Comparison of ENCODE assay signal across 2 cellular contexts in the genomic region with DNA sequence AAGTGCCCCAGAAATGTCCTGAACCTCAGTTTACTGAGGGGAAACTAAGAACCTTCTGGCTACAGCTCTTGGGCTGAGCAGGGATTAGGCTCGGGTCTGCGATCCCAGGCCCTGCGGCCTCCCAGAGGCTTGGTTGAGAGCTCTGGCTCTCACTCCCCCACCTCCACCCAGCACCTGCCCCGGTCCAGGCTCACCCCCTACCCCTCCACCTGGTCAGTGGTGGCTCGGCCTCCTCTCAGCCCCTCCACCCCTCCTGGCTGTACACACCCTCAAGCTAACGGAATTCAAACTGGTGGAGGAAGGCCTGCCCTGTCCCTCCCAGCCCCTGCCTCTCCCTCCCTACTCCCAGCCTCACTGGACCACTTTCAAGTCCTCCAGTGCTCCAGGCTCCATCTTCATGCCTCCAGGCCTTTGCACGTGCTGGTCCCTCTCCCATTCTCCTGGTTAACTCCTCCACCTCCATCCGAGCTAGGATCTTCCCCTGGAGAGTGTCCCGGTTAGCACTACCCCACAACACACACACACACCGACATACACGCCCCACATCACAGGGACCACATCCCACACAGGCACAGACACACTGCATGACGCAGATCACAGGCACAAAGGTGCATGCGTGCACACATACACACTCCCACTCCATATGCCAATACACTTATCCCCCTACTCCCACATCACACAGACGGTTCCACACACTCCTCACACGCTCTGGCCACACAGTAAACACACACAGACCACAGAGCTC.
TF ChIP-seq lines count a peak whose summit lies in the region.

No MANE protein-coding gene starts in this region.

TF ChIP-seq in A549, 52 proteins besides CTCF, POLR2A, EP300 and RAD21 (continued from another document):
- TF ChIP-seq, protein P1, sequence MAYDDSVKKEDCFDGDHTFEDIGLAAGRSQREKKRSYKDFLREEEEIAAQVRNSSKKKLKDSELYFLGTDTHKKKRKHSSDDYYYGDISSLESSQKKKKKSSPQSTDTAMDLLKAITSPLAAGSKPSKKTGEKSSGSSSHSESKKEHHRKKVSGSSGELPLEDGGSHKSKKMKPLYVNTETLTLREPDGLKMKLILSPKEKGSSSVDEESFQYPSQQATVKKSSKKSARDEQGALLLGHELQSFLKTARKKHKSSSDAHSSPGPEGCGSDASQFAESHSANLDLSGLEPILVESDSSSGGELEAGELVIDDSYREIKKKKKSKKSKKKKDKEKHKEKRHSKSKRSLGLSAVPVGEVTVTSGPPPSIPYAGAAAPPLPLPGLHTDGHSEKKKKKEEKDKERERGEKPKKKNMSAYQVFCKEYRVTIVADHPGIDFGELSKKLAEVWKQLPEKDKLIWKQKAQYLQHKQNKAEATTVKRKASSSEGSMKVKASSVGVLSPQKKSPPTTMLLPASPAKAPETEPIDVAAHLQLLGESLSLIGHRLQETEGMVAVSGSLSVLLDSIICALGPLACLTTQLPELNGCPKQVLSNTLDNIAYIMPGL (CRISPR knock-in tag; IDR thresholded peaks at IDR 0.05; ENCODE audit: borderline replicate concordance): peak; percentile 43; the same call in 1 of the 2 replicates
- TF ChIP-seq CBX8 (IDR thresholded peaks at IDR 0.05) (no peak), RFX5 (IDR thresholded peaks at IDR 0.05) (no peak), MAFK (IDR thresholded peaks at IDR 0.05; ENCODE audit: partially characterized antibody) (no peak), CHD4 (IDR thresholded peaks at IDR 0.05; ENCODE audit: borderline replicate concordance) (no peak), KDM1A (IDR thresholded peaks at IDR 0.05; ENCODE audit: low read depth) (no peak), EHMT2 (IDR thresholded peaks at IDR 0.05; ENCODE audit: low read depth) (no peak), MYC (IDR thresholded peaks at IDR 0.05; ENCODE audit: borderline replicate concordance, low read length) (no peak), ZSCAN20 (CRISPR knock-in tag; IDR thresholded peaks at IDR 0.05) (peak; percentile 49; the same call in 1 of the 2 replicates), PHF8 (IDR thresholded peaks at IDR 0.05; ENCODE audit: borderline replicate concordance, low read depth) (no peak), ZNF302 (CRISPR knock-in tag; IDR thresholded peaks at IDR 0.05) (0 out of 2 replicates have a peak, but pooled peaks have one; percentile 53), JUN (IDR thresholded peaks at IDR 0.05) (peak in 1 of 2 experiments; percentile 4; a peak in 1 of 5 replicates), RCOR1 (IDR thresholded peaks at IDR 0.05; ENCODE audit: low read depth, low read length) (no peak), ZC3H11A (IDR thresholded peaks at IDR 0.05) (no peak), BHLHE40 (IDR thresholded peaks at IDR 0.05; ENCODE audit: low read depth, low read length) (peak; percentile 37; the same call in 1 of the 2 replicates), NFE2L2 (conservative IDR thresholded peaks at IDR 0.05; ENCODE audit: low read length) (no peak), KDM5A (IDR thresholded peaks at IDR 0.05) (no peak), TP53 (CRISPR knock-in tag; IDR thresholded peaks at IDR 0.05) (peak; percentile 8; the same call in 1 of the 2 replicates), SMC3 (IDR thresholded peaks at IDR 0.05) (no peak), CHD2 (IDR thresholded peaks at IDR 0.05; ENCODE audit: low read length, partially characterized antibody) (no peak), CBX2 (IDR thresholded peaks at IDR 0.05; ENCODE audit: borderline replicate concordance, low read depth) (no peak), HOXB13 (CRISPR knock-in tag; IDR thresholded peaks at IDR 0.05; ENCODE audit: low read depth) (peak; percentile 69; the same call in 1 of the 2 replicates), SREBF2 (IDR thresholded peaks at IDR 0.05) (no peak), POLR2AphosphoS2 (conservative IDR thresholded peaks at IDR 0.05; ENCODE audit: low read length) (no peak), FOSB (CRISPR knock-in tag; IDR thresholded peaks at IDR 0.05) (no peak; the same call in none of the 2 replicates)
- TF ChIP-seq, protein P2, sequence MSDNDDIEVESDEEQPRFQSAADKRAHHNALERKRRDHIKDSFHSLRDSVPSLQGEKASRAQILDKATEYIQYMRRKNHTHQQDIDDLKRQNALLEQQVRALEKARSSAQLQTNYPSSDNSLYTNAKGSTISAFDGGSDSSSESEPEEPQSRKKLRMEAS (IDR thresholded peaks at IDR 0.05): peak; percentile 80
- TF ChIP-seq, protein P3, sequence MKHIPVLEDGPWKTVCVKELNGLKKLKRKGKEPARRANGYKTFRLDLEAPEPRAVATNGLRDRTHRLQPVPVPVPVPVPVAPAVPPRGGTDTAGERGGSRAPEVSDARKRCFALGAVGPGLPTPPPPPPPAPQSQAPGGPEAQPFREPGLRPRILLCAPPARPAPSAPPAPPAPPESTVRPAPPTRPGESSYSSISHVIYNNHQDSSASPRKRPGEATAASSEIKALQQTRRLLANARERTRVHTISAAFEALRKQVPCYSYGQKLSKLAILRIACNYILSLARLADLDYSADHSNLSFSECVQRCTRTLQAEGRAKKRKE (CRISPR knock-in tag; IDR thresholded peaks at IDR 0.05; ENCODE audit: low read depth): 0 out of 2 replicates have a peak, but pooled peaks have one; percentile 5
- TF ChIP-seq, protein P4, sequence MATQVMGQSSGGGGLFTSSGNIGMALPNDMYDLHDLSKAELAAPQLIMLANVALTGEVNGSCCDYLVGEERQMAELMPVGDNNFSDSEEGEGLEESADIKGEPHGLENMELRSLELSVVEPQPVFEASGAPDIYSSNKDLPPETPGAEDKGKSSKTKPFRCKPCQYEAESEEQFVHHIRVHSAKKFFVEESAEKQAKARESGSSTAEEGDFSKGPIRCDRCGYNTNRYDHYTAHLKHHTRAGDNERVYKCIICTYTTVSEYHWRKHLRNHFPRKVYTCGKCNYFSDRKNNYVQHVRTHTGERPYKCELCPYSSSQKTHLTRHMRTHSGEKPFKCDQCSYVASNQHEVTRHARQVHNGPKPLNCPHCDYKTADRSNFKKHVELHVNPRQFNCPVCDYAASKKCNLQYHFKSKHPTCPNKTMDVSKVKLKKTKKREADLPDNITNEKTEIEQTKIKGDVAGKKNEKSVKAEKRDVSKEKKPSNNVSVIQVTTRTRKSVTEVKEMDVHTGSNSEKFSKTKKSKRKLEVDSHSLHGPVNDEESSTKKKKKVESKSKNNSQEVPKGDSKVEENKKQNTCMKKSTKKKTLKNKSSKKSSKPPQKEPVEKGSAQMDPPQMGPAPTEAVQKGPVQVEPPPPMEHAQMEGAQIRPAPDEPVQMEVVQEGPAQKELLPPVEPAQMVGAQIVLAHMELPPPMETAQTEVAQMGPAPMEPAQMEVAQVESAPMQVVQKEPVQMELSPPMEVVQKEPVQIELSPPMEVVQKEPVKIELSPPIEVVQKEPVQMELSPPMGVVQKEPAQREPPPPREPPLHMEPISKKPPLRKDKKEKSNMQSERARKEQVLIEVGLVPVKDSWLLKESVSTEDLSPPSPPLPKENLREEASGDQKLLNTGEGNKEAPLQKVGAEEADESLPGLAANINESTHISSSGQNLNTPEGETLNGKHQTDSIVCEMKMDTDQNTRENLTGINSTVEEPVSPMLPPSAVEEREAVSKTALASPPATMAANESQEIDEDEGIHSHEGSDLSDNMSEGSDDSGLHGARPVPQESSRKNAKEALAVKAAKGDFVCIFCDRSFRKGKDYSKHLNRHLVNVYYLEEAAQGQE (IDR thresholded peaks at IDR 0.05): no peak
- TF ChIP-seq, protein P5, sequence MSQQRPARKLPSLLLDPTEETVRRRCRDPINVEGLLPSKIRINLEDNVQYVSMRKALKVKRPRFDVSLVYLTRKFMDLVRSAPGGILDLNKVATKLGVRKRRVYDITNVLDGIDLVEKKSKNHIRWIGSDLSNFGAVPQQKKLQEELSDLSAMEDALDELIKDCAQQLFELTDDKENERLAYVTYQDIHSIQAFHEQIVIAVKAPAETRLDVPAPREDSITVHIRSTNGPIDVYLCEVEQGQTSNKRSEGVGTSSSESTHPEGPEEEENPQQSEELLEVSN (IDR thresholded peaks at IDR 0.05; ENCODE audit: borderline replicate concordance, low read depth): peak; percentile 13; the same call in 1 of the 2 replicates

TF ChIP-seq in K562, 482 proteins besides CTCF, POLR2A, EP300 and RAD21 (continued from another document and continues in another):
- TF ChIP-seq ZNF668 (CRISPR knock-in tag; IDR thresholded peaks at IDR 0.05) (no peak), TAF1 (IDR thresholded peaks at IDR 0.05; ENCODE audit: control insufficient read depth, extremely low read depth, insufficient read depth, low read length, severe bottlenecking) (peak; percentile 17), CCNT2 (IDR thresholded peaks at IDR 0.05; ENCODE audit: borderline replicate concordance, extremely low read depth, insufficient read length, low read depth, low read length) (no peak), HDAC8 (tag; IDR thresholded peaks at IDR 0.05) (no peak), POLR2AphosphoS2 (IDR thresholded peaks at IDR 0.05; ENCODE audit: low read length) (peak; percentile 60; the same call in 1 of the 2 replicates), SMARCE1 (IDR thresholded peaks at IDR 0.05) (peak; percentile 52), SETDB1 (IDR thresholded peaks at IDR 0.05; ENCODE audit: low read length) (no peak), RAD51 (IDR thresholded peaks at IDR 0.05; ENCODE audit: borderline replicate concordance, low read depth) (no peak), IRF2 (CRISPR knock-in tag; IDR thresholded peaks at IDR 0.05) (no peak), SMARCA5 (IDR thresholded peaks at IDR 0.05) (peak; percentile 39; the same call in 1 of the 2 replicates), CREM (IDR thresholded peaks at IDR 0.05; ENCODE audit: low read depth) (peak; percentile 58), NEUROD1 (IDR thresholded peaks at IDR 0.05; ENCODE audit: borderline replicate concordance, low read depth, low read length, partially characterized antibody) (no peak)
- TF ChIP-seq, protein P6, sequence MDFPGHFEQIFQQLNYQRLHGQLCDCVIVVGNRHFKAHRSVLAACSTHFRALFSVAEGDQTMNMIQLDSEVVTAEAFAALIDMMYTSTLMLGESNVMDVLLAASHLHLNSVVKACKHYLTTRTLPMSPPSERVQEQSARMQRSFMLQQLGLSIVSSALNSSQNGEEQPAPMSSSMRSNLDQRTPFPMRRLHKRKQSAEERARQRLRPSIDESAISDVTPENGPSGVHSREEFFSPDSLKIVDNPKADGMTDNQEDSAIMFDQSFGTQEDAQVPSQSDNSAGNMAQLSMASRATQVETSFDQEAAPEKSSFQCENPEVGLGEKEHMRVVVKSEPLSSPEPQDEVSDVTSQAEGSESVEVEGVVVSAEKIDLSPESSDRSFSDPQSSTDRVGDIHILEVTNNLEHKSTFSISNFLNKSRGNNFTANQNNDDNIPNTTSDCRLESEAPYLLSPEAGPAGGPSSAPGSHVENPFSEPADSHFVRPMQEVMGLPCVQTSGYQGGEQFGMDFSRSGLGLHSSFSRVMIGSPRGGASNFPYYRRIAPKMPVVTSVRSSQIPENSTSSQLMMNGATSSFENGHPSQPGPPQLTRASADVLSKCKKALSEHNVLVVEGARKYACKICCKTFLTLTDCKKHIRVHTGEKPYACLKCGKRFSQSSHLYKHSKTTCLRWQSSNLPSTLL (IDR thresholded peaks at IDR 0.05): 0 out of 2 replicates have a peak, but pooled peaks have one; percentile 31
- TF ChIP-seq, protein P7, sequence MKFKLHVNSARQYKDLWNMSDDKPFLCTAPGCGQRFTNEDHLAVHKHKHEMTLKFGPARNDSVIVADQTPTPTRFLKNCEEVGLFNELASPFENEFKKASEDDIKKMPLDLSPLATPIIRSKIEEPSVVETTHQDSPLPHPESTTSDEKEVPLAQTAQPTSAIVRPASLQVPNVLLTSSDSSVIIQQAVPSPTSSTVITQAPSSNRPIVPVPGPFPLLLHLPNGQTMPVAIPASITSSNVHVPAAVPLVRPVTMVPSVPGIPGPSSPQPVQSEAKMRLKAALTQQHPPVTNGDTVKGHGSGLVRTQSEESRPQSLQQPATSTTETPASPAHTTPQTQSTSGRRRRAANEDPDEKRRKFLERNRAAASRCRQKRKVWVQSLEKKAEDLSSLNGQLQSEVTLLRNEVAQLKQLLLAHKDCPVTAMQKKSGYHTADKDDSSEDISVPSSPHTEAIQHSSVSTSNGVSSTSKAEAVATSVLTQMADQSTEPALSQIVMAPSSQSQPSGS (CRISPR knock-in tag; IDR thresholded peaks at IDR 0.05): no peak
- TF ChIP-seq, protein P8, sequence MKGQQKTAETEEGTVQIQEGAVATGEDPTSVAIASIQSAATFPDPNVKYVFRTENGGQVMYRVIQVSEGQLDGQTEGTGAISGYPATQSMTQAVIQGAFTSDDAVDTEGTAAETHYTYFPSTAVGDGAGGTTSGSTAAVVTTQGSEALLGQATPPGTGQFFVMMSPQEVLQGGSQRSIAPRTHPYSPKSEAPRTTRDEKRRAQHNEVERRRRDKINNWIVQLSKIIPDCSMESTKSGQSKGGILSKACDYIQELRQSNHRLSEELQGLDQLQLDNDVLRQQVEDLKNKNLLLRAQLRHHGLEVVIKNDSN (CRISPR knock-in tag; IDR thresholded peaks at IDR 0.05): peak; percentile 49; the same call in 1 of the 2 replicates
- TF ChIP-seq, protein P9, sequence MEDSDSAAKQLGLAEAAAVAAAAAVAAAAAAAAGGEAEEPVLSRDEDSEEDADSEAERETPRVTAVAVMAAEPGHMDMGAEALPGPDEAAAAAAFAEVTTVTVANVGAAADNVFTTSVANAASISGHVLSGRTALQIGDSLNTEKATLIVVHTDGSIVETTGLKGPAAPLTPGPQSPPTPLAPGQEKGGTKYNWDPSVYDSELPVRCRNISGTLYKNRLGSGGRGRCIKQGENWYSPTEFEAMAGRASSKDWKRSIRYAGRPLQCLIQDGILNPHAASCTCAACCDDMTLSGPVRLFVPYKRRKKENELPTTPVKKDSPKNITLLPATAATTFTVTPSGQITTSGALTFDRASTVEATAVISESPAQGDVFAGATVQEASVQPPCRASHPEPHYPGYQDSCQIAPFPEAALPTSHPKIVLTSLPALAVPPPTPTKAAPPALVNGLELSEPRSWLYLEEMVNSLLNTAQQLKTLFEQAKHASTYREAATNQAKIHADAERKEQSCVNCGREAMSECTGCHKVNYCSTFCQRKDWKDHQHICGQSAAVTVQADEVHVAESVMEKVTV (CRISPR knock-in tag; IDR thresholded peaks at IDR 0.05): no peak
- TF ChIP-seq, protein P10, sequence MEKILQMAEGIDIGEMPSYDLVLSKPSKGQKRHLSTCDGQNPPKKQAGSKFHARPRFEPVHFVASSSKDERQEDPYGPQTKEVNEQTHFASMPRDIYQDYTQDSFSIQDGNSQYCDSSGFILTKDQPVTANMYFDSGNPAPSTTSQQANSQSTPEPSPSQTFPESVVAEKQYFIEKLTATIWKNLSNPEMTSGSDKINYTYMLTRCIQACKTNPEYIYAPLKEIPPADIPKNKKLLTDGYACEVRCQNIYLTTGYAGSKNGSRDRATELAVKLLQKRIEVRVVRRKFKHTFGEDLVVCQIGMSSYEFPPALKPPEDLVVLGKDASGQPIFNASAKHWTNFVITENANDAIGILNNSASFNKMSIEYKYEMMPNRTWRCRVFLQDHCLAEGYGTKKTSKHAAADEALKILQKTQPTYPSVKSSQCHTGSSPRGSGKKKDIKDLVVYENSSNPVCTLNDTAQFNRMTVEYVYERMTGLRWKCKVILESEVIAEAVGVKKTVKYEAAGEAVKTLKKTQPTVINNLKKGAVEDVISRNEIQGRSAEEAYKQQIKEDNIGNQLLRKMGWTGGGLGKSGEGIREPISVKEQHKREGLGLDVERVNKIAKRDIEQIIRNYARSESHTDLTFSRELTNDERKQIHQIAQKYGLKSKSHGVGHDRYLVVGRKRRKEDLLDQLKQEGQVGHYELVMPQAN (IDR thresholded peaks at IDR 0.05; ENCODE audit: borderline replicate concordance): peak; percentile 83
